18 cellular contexts compared by ENCODE assay signal in genomic region chr1:118979754-118980270, GRCh38. TPM values are rescaled to one million over a fixed set of nuclear protein-coding genes. Genes with fewer than 3 reads are reported as not detected.
A peak's percentile ranks its signal among the peaks of the same experiment; 100 is the strongest.
DNase-seq lines count a peak whose midpoint lies in the region; ATAC-seq, FAIRE-seq and TF ChIP-seq lines count a peak whose summit lies in the region.
"Had no signal": no experiment of that assay in that cellular context is flagged by ENCODE, and none has a peak within 500 bp of the region (broad histone marks: within the 10 kb centered on the region; RNA-seq: fewer than 3 reads in every experiment).

No MANE protein-coding gene starts in this region.

- H3K4me2 ChIP-seq in K562 (ENCODE audit: insufficient read depth, low read length), result no peak overlapping the region

- TF ChIP-seq EP300 in K562 (IDR thresholded peaks at IDR 0.05; ENCODE audit: low read length), result no peak

- in situ Hi-C loops in K562 (cut with MboI), result no loop called here

- ATAC-seq in K562, result peak; percentile 25; the same call in 2 of the 3 replicates

- no peak overlapping the region for H3K4me3 Mint-ChIP-seq in activated CD4-positive, alpha-beta T cell treated with anti-CD3 and anti-CD28 coated beads, Interleukin-2, amount 10 ng/mL, durations not matched to agents 7 days and 5 days
- no peak overlapping the region for H3K4me3 Mint-ChIP-seq in activated CD4-positive, alpha-beta memory T cell treated with anti-CD3 and anti-CD28 coated beads, Interleukin-2, amount 10 ng/mL, durations not matched to agents 7 days and 5 days

- no peak for DNase-seq in activated CD4-positive, alpha-beta T cell treated with anti-CD3 and anti-CD28 coated beads, Interleukin-2, amount 10 ng/mL, durations not matched to agents 7 days and 5 days
- no peak for DNase-seq in activated CD4-positive, alpha-beta T cell treated with anti-CD3 and anti-CD28 coated beads, Interleukin-2, amount 50 U/mL, for 4 hours
- DNase-seq in K562 (ENCODE audit: extremely low read depth in 1 of 4, low spot score in 3 of 4), result no peak
- no peak for DNase-seq in DMS79 treated with DMSO at 0.1 percent for 48 hours (lab: John Stamatoyannopoulos, UW)
- no peak for DNase-seq in activated CD4-positive, alpha-beta memory T cell treated with anti-CD3 and anti-CD28 coated beads, Interleukin-2, amount 10 ng/mL, durations not matched to agents 7 days and 5 days
- DNase-seq in erythroblast (lab: John Stamatoyannopoulos, UW), result no peak
- DNase-seq: 8988T; activated CD4-positive, alpha-beta T cell treated with anti-CD3 and anti-CD28 coated beads for 4 hours; cerebellar nuclear complex; lower lobe of right lung; NCI-H1694; SJCRH30; stimulated activated CD4-positive, alpha-beta T cell treated with anti-CD3 and anti-CD28 coated beads, Interleukin-4, amount 100 ng/mL, for 24 hours had no signal

- peaks cover 14% of the 10 kb centered on the region for H3K9me3 Mint-ChIP-seq in activated CD4-positive, alpha-beta T cell treated with anti-CD3 and anti-CD28 coated beads, Interleukin-2, amount 10 ng/mL, durations not matched to agents 7 days and 5 days
- peaks cover 2% of the 10 kb centered on the region for H3K9me3 Mint-ChIP-seq in activated CD4-positive, alpha-beta memory T cell treated with anti-CD3 and anti-CD28 coated beads, Interleukin-2, amount 10 ng/mL, durations not matched to agents 7 days and 5 days

- CTCF ChIA-PET in activated CD4-positive, alpha-beta T cell treated with anti-CD3 and anti-CD28 coated beads, Interleukin-2, amount 10 ng/mL, durations not matched to agents 7 days and 5 days (lab: Charles Lee), result no interaction called here
- CTCF ChIA-PET in K562 (lab: Yijun Ruan, JAX; ENCODE audit: low intra/inter-chr PET ratio), result no interaction called here
- CTCF ChIA-PET in activated CD4-positive, alpha-beta memory T cell treated with anti-CD3 and anti-CD28 coated beads, Interleukin-2, amount 10 ng/mL, durations not matched to agents 7 days and 5 days (lab: Charles Lee), result no interaction called here

- FAIRE-seq in K562 (lab: Jason Lieb, UNC), result no peak
- FAIRE-seq: frontal cortex had no signal

- no peaks in the 10 kb centered on the region for H3K9me3 ChIP-seq in K562 (replicated peaks; ENCODE audit: control insufficient read depth, insufficient read depth, low read depth, low read length)
- H3K9me3 ChIP-seq in iPS-20b (ENCODE audit: insufficient read depth, low read depth, low read length), result no peaks in the 10 kb centered on the region; the same call in 1 of the 2 replicates
- H3K9me3 ChIP-seq in subcutaneous abdominal adipose tissue (ENCODE audit: control insufficient read depth in 5 of 5, low read length in 5 of 5), result no peaks in the 10 kb centered on the region
- H3K9me3 ChIP-seq: HAP-1, lower lobe of right lung, SJCRH30 had no signal

- H3K9ac ChIP-seq in K562 (ENCODE audit: insufficient read depth in 1 of 2, low read depth in 2 of 2, low read length in 2 of 2) (no peak overlapping the region), iPS-20b (ENCODE audit: low read depth, low read length) (no peak overlapping the region), subcutaneous abdominal adipose tissue (ENCODE audit: low read length in 5 of 5) (no peak overlapping the region)

- H3K9me1 ChIP-seq in K562 (ENCODE audit: control insufficient read depth, insufficient read depth, low read length), result no peaks in the 10 kb centered on the region

- H3K79me2 ChIP-seq in K562 (ENCODE audit: control insufficient read depth, insufficient read depth, low read length), result no peaks in the 10 kb centered on the region

- POLR2A ChIA-PET in activated CD4-positive, alpha-beta T cell treated with anti-CD3 and anti-CD28 coated beads, Interleukin-2, amount 10 ng/mL, durations not matched to agents 7 days and 5 days (lab: Charles Lee), result no interaction called here
- POLR2A ChIA-PET in K562 (lab: Yijun Ruan, JAX), result interaction anchor here (0.6 kb wide), 1 partner anchor 8 kb away, joined by 3 read pairs; no protein-coding TSS in a partner anchor
- POLR2A ChIA-PET in activated CD4-positive, alpha-beta memory T cell treated with anti-CD3 and anti-CD28 coated beads, Interleukin-2, amount 10 ng/mL, durations not matched to agents 7 days and 5 days (lab: Charles Lee), result no interaction called here

- no peak for TF ChIP-seq CTCF in K562 (IDR thresholded peaks at IDR 0.05 in 2 of 3, conservative IDR thresholded peaks at IDR 0.05 in 1 of 3; ENCODE audit: insufficient read depth in 2 of 3, low read depth in 1 of 3, low read length in 3 of 3)

- H3K36me3 ChIP-seq in K562 (ENCODE audit: control insufficient read depth, insufficient read depth, low read length) (no peaks in the 10 kb centered on the region), iPS-20b (ENCODE audit: insufficient read depth, low read depth, low read length) (no peaks in the 10 kb centered on the region), subcutaneous abdominal adipose tissue (ENCODE audit: control insufficient read depth in 5 of 5, insufficient read depth in 5 of 5, low read length in 5 of 5) (no peaks in the 10 kb centered on the region)
- H3K36me3 ChIP-seq: HAP-1, lower lobe of right lung had no signal

- no peak overlapping the region for H3K27ac ChIP-seq in K562 (ENCODE audit: extremely low read depth, low read depth, low read length)
- no peak overlapping the region for H3K27ac ChIP-seq in iPS-20b (ENCODE audit: low read length)
- H3K27ac ChIP-seq in subcutaneous abdominal adipose tissue (ENCODE audit: low read depth, low read length), result no peak overlapping the region
- H3K27ac ChIP-seq: lower lobe of right lung, SJCRH30 had no signal

- peaks cover 9% of the 10 kb centered on the region for H3K4me1 Mint-ChIP-seq in activated CD4-positive, alpha-beta T cell treated with anti-CD3 and anti-CD28 coated beads, Interleukin-2, amount 10 ng/mL, durations not matched to agents 7 days and 5 days
- H3K4me1 Mint-ChIP-seq in activated CD4-positive, alpha-beta memory T cell treated with anti-CD3 and anti-CD28 coated beads, Interleukin-2, amount 10 ng/mL, durations not matched to agents 7 days and 5 days, result peaks cover 3% of the 10 kb centered on the region

- H3K4me3 ChIP-seq in K562 (no peak overlapping the region), iPS-20b (ENCODE audit: low read length) (peak overlapping the region; percentile 41; the same call in 1 of the 2 replicates), subcutaneous abdominal adipose tissue (ENCODE audit: low read depth in 1 of 5, low read length in 5 of 5) (peak overlapping the region in 3 of 5 donors; percentile 17 to 31 (median 21))
- H3K4me3 ChIP-seq: HAP-1, lower lobe of right lung, SJCRH30 had no signal

- H3K27ac Mint-ChIP-seq in activated CD4-positive, alpha-beta T cell treated with anti-CD3 and anti-CD28 coated beads, Interleukin-2, amount 10 ng/mL, durations not matched to agents 7 days and 5 days, result peak overlapping the region; percentile 20
- no peak overlapping the region for H3K27ac Mint-ChIP-seq in activated CD4-positive, alpha-beta memory T cell treated with anti-CD3 and anti-CD28 coated beads, Interleukin-2, amount 10 ng/mL, durations not matched to agents 7 days and 5 days
- H3K27ac Mint-ChIP-seq: activated T-helper 2 cell treated with anti-CD3 and anti-CD28 coated beads, Interferon-gamma antibody, Interleukin-2, Interleukin-4, amounts not matched to agents 10 μg/mL and 5 μg/mL and 100 μg/mL, durations not matched to agents 14 hours and 24 hours and 36 hours had no signal

- no peak overlapping the region for H2AFZ ChIP-seq in K562 (ENCODE audit: low read depth, low read length)

- intact Hi-C loops in K562 (cut with micrococcal nuclease), result no loop called here

- H3K27me3 Mint-ChIP-seq in activated CD4-positive, alpha-beta T cell treated with anti-CD3 and anti-CD28 coated beads, Interleukin-2, amount 10 ng/mL, durations not matched to agents 7 days and 5 days, result peaks cover 71% of the 10 kb centered on the region
- H3K27me3 Mint-ChIP-seq in activated CD4-positive, alpha-beta memory T cell treated with anti-CD3 and anti-CD28 coated beads, Interleukin-2, amount 10 ng/mL, durations not matched to agents 7 days and 5 days, result peaks cover 75% of the 10 kb centered on the region

- H4K20me1 ChIP-seq in K562 (replicated peaks; ENCODE audit: control insufficient read depth, insufficient read depth, low read length), result no peaks in the 10 kb centered on the region

- H3K27me3 ChIP-seq in K562 (ENCODE audit: control insufficient read depth in 2 of 2, insufficient read depth in 2 of 2, low read length in 2 of 2) (peaks cover 0 to 29% of the 10 kb centered on the region in 2 experiments; a peak in 2 of 5 replicates), iPS-20b (ENCODE audit: insufficient read depth, low read length) (peaks cover 82% of the 10 kb centered on the region; the same call in 1 of the 2 replicates), subcutaneous abdominal adipose tissue (ENCODE audit: control insufficient read depth in 5 of 5, insufficient read depth in 4 of 5, low read length in 5 of 5) (peaks cover 0 to 13% (median 8%) of the 10 kb centered on the region in 5 donors)
- H3K27me3 ChIP-seq: SJCRH30 had no signal

- BruUV-seq in K562 (replicated peaks; lab: Mats Ljungman, UMichigan), result no TSS peak

- H3K36me3 Mint-ChIP-seq in activated CD4-positive, alpha-beta T cell treated with anti-CD3 and anti-CD28 coated beads, Interleukin-2, amount 10 ng/mL, durations not matched to agents 7 days and 5 days (ENCODE audit: low read depth), result peaks cover 8% of the 10 kb centered on the region
- H3K36me3 Mint-ChIP-seq in activated CD4-positive, alpha-beta memory T cell treated with anti-CD3 and anti-CD28 coated beads, Interleukin-2, amount 10 ng/mL, durations not matched to agents 7 days and 5 days (ENCODE audit: low read depth), result peaks cover 18% of the 10 kb centered on the region

- 29% methylated on average over 46 of the region's 51 CpGs for WGBS in K562 (ENCODE audit: insufficient coverage, low coverage, missing lambda C conversion rate)

- no peak for TF ChIP-seq POLR2A in K562 (conservative IDR thresholded peaks at IDR 0.05)
- TF ChIP-seq POLR2A in erythroblast (IDR thresholded peaks at IDR 0.05; ENCODE audit: low read length), result no peak

- TF ChIP-seq RAD21 in K562 (CRISPR knock-in tag; conservative IDR thresholded peaks at IDR 0.05 in 1 of 2, IDR thresholded peaks at IDR 0.05 in 1 of 2), result no peak

- H3K4me1 ChIP-seq in K562 (replicated peaks in 1 of 2; ENCODE audit: control insufficient read depth in 2 of 2, insufficient read depth in 2 of 2, low read length in 2 of 2) (peaks cover 0 to 14% of the 10 kb centered on the region in 2 experiments; a peak in 2 of 5 replicates), iPS-20b (ENCODE audit: insufficient read depth, low read length) (peaks cover 3% of the 10 kb centered on the region; the same call in 1 of the 2 replicates), subcutaneous abdominal adipose tissue (ENCODE audit: control insufficient read depth in 5 of 5, insufficient read depth in 5 of 5, low read length in 5 of 5) (peaks cover 4 to 45% (median 32%) of the 10 kb centered on the region in 5 donors)
- H3K4me1 ChIP-seq: HAP-1 had no signal

RNA-seq across cellular contexts. Expression of gene TBX15, which starts 8.3 kb away (rescaled TPM):
- total RNA-seq in activated CD4-positive, alpha-beta T cell treated with anti-CD3 and anti-CD28 coated beads, Interleukin-2, amount 10 ng/mL, durations not matched to agents 7 days and 5 days, result not detected
- 0.28 and 0.95 TPM in 2 replicates for total RNA-seq in K562 (2011; cell fraction: chromatin; rRNA removed; ENCODE audit: low replicate concordance)
- 0.33 and 0.66 TPM in 2 replicates for total RNA-seq in K562 (2011; cell fraction: nucleolus; rRNA removed)
- total RNA-seq in K562 (2011; cell fraction: nucleoplasm; rRNA removed), result 0.31 and 0.73 TPM in 2 replicates
- total RNA-seq in K562 (2014; rRNA removed) (2.4 and 2.6 TPM in 2 replicates), K562 (2014; rRNA removed; fragmentation: Illumina TruSeq; extraction: Trizol) (1.9 and 2.1 TPM in 2 replicates), K562 (2015; rRNA removed; fragmentation: Illumina TruSeq; extraction: Trizol) (1.7 and 2.1 TPM in 2 replicates), K562 (2021) (2.6 and 2.7 TPM in 2 replicates)
- polyA plus RNA-seq in K562 (2011; rRNA removed) (0.03 TPM in 1 of 2 replicates, not detected in the other), K562 (2014; fragmentation: Illumina TruSeq; extraction: Trizol) (2.4 and 3.0 TPM in 2 replicates), K562 (2014; fragmentation: Nextera tagmentation; extraction: Ambion mirVana) (1 to 10 TPM; 1.7 to 3.4 TPM), K562 (2014; rRNA removed) (2.1 and 2.3 TPM in 2 replicates)
- polyA plus RNA-seq in K562 (2011; cell fraction: cytosol; rRNA removed), result 0.03 TPM in 2 replicates
- 0.06 and 0.07 TPM in 2 replicates for polyA plus RNA-seq in K562 (2011; cell fraction: nucleus; rRNA removed)
- polyA plus RNA-seq in K562 (2012), result 2.2 and 10.1 TPM in 2 replicates
- polyA minus RNA-seq in K562 (2011; rRNA and poly(A)+ RNA removed), result 0.04 and 0.06 TPM in 2 replicates
- polyA minus RNA-seq in K562 (2011; cell fraction: cytosol; rRNA and poly(A)+ RNA removed), result not detected in 2 replicates
- not detected in 2 replicates for polyA minus RNA-seq in K562 (2011; cell fraction: nucleus; rRNA and poly(A)+ RNA removed)
- total RNA-seq in activated CD4-positive, alpha-beta memory T cell treated with anti-CD3 and anti-CD28 coated beads, Interleukin-2, amount 10 ng/mL, durations not matched to agents 7 days and 5 days, result not detected
- total RNA-seq: activated T-helper 2 cell treated with anti-CD3 and anti-CD28 coated beads, Interferon-gamma antibody, Interleukin-2, Interleukin-4, amounts not matched to agents 10 μg/mL and 5 μg/mL and 100 μg/mL, durations not matched to agents 14 hours and 24 hours and 36 hours had no signal
